ENCODE assay signal across 8 cellular contexts in genomic region chr20:20710847-20711315, GRCh38. TPM values are rescaled to one million over a fixed set of nuclear protein-coding genes. Genes with fewer than 3 reads are reported as not detected.
A peak's percentile ranks its signal among the peaks of the same experiment; 100 is the strongest.
DNase-seq lines count a peak whose midpoint lies in the region; ATAC-seq and TF ChIP-seq lines count a peak whose summit lies in the region.

No MANE protein-coding gene starts in this region.

- peak overlapping the region; percentile 88 for H3K4me3 Mint-ChIP-seq in stimulated activated naive CD8-positive, alpha-beta T cell treated with anti-CD3 and anti-CD28 coated beads, Interleukin-15, Interleukin-2, amounts not matched to agents 100 ng/mL and 50 ng/mL, for 24 hours
- peak overlapping the region; percentile 92 to 94 (median 94) for H3K4me3 Mint-ChIP-seq in nephron

- H3K4me3 ChIP-seq in breast epithelium = peak overlapping the region; percentile 86 to 98 (median 89)

- ATAC-seq in stimulated activated naive CD8-positive, alpha-beta T cell treated with anti-CD3 and anti-CD28 coated beads, Interleukin-15, Interleukin-2, amounts not matched to agents 100 U/mL and 50 U/mL, for 24 hours = no peak
- no peak for ATAC-seq in SK-N-SH treated with all-trans-retinoic acid at 6 μM for 48 hours

- H3K36me3 ChIP-seq in breast epithelium = no peaks in the 10 kb centered on the region

- H3K4me1 ChIP-seq in breast epithelium = no peaks in the 10 kb centered on the region

- H3K9me3 ChIP-seq in breast epithelium = no peaks in the 10 kb centered on the region

- H3K9me3 Mint-ChIP-seq in stimulated activated naive CD8-positive, alpha-beta T cell treated with anti-CD3 and anti-CD28 coated beads, Interleukin-15, Interleukin-2, amounts not matched to agents 100 ng/mL and 50 ng/mL, for 24 hours = peaks cover 4% of the 10 kb centered on the region
- H3K9me3 Mint-ChIP-seq in nephron = no peaks in the 10 kb centered on the region

- intact Hi-C loops in breast epithelium (cut with DNase I; ENCODE audit: low total_unique reads) = no loop called here

- no peaks in the 10 kb centered on the region for H3K27me3 ChIP-seq in breast epithelium

- peaks cover 32% of the 10 kb centered on the region for H3K4me1 Mint-ChIP-seq in stimulated activated naive CD8-positive, alpha-beta T cell treated with anti-CD3 and anti-CD28 coated beads, Interleukin-15, Interleukin-2, amounts not matched to agents 100 ng/mL and 50 ng/mL, for 24 hours (ENCODE audit: low read depth)
- peaks cover 28% of the 10 kb centered on the region for H3K4me1 Mint-ChIP-seq in nephron

- no peak for TF ChIP-seq CTCF in breast epithelium (IDR thresholded peaks at IDR 0.05)
- no peak for TF ChIP-seq CTCF in nephron (IDR thresholded peaks at IDR 0.05; ENCODE audit: unreplicated experiment in 3 of 3)

- no peak for DNase-seq in stimulated activated naive CD8-positive, alpha-beta T cell treated with anti-CD3 and anti-CD28 coated beads, Interleukin-15, Interleukin-2, amounts not matched to agents 100 U/mL and 50 U/mL, for 24 hours
- DNase-seq in NCI-H1105 (lab: John Stamatoyannopoulos, UW) (peak; percentile 30), breast epithelium (ENCODE audit: low spot score in 2 of 2) (peak in 1 of 2 donors; percentile 22), NCI-H2227 treated with DMSO at 0.1 percent for 48 hours (lab: John Stamatoyannopoulos, UW) (no peak), SHP77 treated with DMSO at 0.1 percent for 48 hours (lab: John Stamatoyannopoulos, UW) (no peak)

- H3K27ac Mint-ChIP-seq in stimulated activated naive CD8-positive, alpha-beta T cell treated with anti-CD3 and anti-CD28 coated beads, Interleukin-15, Interleukin-2, amounts not matched to agents 100 ng/mL and 50 ng/mL, for 24 hours = peak overlapping the region; percentile 61
- H3K27ac Mint-ChIP-seq in nephron = peak overlapping the region; percentile 37 to 86 (median 68)

- peaks cover 14% of the 10 kb centered on the region for H3K36me3 Mint-ChIP-seq in stimulated activated naive CD8-positive, alpha-beta T cell treated with anti-CD3 and anti-CD28 coated beads, Interleukin-15, Interleukin-2, amounts not matched to agents 100 ng/mL and 50 ng/mL, for 24 hours (ENCODE audit: low read depth)
- no peaks in the 10 kb centered on the region for H3K36me3 Mint-ChIP-seq in nephron (ENCODE audit: low read depth)

- H3K27ac ChIP-seq in breast epithelium = peak overlapping the region; percentile 77 to 93

- no peak for TF ChIP-seq POLR2A in breast epithelium (IDR thresholded peaks at IDR 0.05)

- H3K27me3 Mint-ChIP-seq in stimulated activated naive CD8-positive, alpha-beta T cell treated with anti-CD3 and anti-CD28 coated beads, Interleukin-15, Interleukin-2, amounts not matched to agents 100 ng/mL and 50 ng/mL, for 24 hours = no peaks in the 10 kb centered on the region
- H3K27me3 Mint-ChIP-seq in nephron (ENCODE audit: low read depth) = peaks cover 5% of the 10 kb centered on the region

TF ChIP-seq in SK-N-SH treated with all-trans-retinoic acid at 6 μM for 48 hours, 23 proteins besides CTCF, POLR2A, EP300 and RAD21:
- TF ChIP-seq GLIS3 (CRISPR knock-in tag; IDR thresholded peaks at IDR 0.05) = no peak
- TF ChIP-seq, protein P1, sequence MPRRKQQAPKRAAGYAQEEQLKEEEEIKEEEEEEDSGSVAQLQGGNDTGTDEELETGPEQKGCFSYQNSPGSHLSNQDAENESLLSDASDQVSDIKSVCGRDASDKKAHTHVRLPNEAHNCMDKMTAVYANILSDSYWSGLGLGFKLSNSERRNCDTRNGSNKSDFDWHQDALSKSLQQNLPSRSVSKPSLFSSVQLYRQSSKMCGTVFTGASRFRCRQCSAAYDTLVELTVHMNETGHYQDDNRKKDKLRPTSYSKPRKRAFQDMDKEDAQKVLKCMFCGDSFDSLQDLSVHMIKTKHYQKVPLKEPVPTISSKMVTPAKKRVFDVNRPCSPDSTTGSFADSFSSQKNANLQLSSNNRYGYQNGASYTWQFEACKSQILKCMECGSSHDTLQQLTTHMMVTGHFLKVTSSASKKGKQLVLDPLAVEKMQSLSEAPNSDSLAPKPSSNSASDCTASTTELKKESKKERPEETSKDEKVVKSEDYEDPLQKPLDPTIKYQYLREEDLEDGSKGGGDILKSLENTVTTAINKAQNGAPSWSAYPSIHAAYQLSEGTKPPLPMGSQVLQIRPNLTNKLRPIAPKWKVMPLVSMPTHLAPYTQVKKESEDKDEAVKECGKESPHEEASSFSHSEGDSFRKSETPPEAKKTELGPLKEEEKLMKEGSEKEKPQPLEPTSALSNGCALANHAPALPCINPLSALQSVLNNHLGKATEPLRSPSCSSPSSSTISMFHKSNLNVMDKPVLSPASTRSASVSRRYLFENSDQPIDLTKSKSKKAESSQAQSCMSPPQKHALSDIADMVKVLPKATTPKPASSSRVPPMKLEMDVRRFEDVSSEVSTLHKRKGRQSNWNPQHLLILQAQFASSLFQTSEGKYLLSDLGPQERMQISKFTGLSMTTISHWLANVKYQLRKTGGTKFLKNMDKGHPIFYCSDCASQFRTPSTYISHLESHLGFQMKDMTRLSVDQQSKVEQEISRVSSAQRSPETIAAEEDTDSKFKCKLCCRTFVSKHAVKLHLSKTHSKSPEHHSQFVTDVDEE (CRISPR knock-in tag; IDR thresholded peaks at IDR 0.05) = no peak
- no peak for TF ChIP-seq ZFP30 (CRISPR knock-in tag; IDR thresholded peaks at IDR 0.05)
- TF ChIP-seq SNAI2 (CRISPR knock-in tag; IDR thresholded peaks at IDR 0.05) = no peak
- no peak for TF ChIP-seq ARNTL (CRISPR knock-in tag; IDR thresholded peaks at IDR 0.05; ENCODE audit: borderline replicate concordance, low read depth)
- no peak for TF ChIP-seq RARB (CRISPR knock-in tag; IDR thresholded peaks at IDR 0.05)
- no peak for TF ChIP-seq OSR1 (CRISPR knock-in tag; IDR thresholded peaks at IDR 0.05)
- no peak for TF ChIP-seq ZNF565 (CRISPR knock-in tag; conservative IDR thresholded peaks at IDR 0.05; ENCODE audit: low read depth)
TF ChIP-seq in SK-N-SH treated with all-trans-retinoic acid at 6 μM for 48 hours: peak in this region for 0.

RNA-seq across cellular contexts. Expression of gene RALGAPA2, which starts 1.6 kb away (rescaled TPM):
- 10 to 100 TPM; 34.6 to 74.1 (median 46.0) TPM for total RNA-seq in breast epithelium
